Comparison of ENCODE assay signal across 8 cellular contexts in genomic region chr15:66774001-66774814, GRCh38.
DNase-seq lines count a peak whose midpoint lies in the region; ATAC-seq and TF ChIP-seq lines count a peak whose summit lies in the region.

No MANE protein-coding gene starts in this region.

- TF ChIP-seq CTCF in HFFc6 (IDR thresholded peaks at IDR 0.05) (peak; percentile 100), OCI-LY1 (IDR thresholded peaks at IDR 0.05; ENCODE audit: low read length) (peak; percentile 91), fibroblast of villous mesenchyme (IDR thresholded peaks at IDR 0.05; ENCODE audit: insufficient read depth, low read depth, low read length) (peak; percentile 97), nephron progenitor cell (IDR thresholded peaks at IDR 0.05) (peak; percentile 99), tibial artery (IDR thresholded peaks at IDR 0.05) (peak; percentile 98 to 99)

- no peaks in the 10 kb centered on the region for H4K20me1 ChIP-seq in OCI-LY1 (ENCODE audit: insufficient read depth, low read length)

- no peaks in the 10 kb centered on the region for H3K9me2 ChIP-seq in OCI-LY1 (ENCODE audit: low read depth, low read length)

- peak overlapping the region; percentile 59 for H3K27ac Mint-ChIP-seq in HFFc6
- peak overlapping the region; percentile 98 for H3K27ac Mint-ChIP-seq in nephron progenitor cell

- no peaks in the 10 kb centered on the region for H3K27me3 ChIP-seq in OCI-LY1 (ENCODE audit: insufficient read depth, low read length)
- H3K27me3 ChIP-seq in tibial artery = no peaks in the 10 kb centered on the region

- no peaks in the 10 kb centered on the region for H3F3A ChIP-seq in OCI-LY1 (ENCODE audit: insufficient read depth, low read length)

- H3K4me1 ChIP-seq in OCI-LY1 (ENCODE audit: insufficient read depth, low read length, severe bottlenecking) (peaks cover 29% of the 10 kb centered on the region), tibial artery (peaks cover 5 to 83% (median 29%) of the 10 kb centered on the region in 4 donors)

- no peak overlapping the region for H3K4me2 ChIP-seq in OCI-LY1 (ENCODE audit: low read length)

- no peak for ATAC-seq in HG02870 (IDR thresholded peaks at IDR 0.05; ENCODE audit: unreplicated experiment)

- no peaks in the 10 kb centered on the region for H3K79me2 ChIP-seq in OCI-LY1 (ENCODE audit: insufficient read depth, low read length)

- H3K4me3 Mint-ChIP-seq in HFFc6 = peak overlapping the region; percentile 20; the same call in 1 of the 2 replicates
- no peak overlapping the region for H3K4me3 Mint-ChIP-seq in nephron progenitor cell

- H3K27ac ChIP-seq in OCI-LY1 (ENCODE audit: low read depth, low read length, poor library complexity, severe bottlenecking) (no peak overlapping the region), tibial artery (peak overlapping the region; percentile 69 to 77)

- H3K9me3 ChIP-seq in OCI-LY1 (ENCODE audit: low read length) (no peaks in the 10 kb centered on the region), tibial artery (no peaks in the 10 kb centered on the region)

- H3K9me3 Mint-ChIP-seq in HFFc6 (no peaks in the 10 kb centered on the region), nephron progenitor cell (no peaks in the 10 kb centered on the region)

- DNase-seq in CD1c-positive myeloid dendritic cell (ENCODE audit: extremely low spot score) (peak; percentile 60), HFFc6 (peak; percentile 71), fibroblast of villous mesenchyme (ENCODE audit: low read depth) (peak; percentile 74), nephron progenitor cell (peak; percentile 92), tibial artery (peak; percentile 87 to 95)
- DNase-seq in activated T-cell treated with anti-CD3 and anti-CD28 coated beads, Interleukin-2, amount 50 U/mL, for 48 hours = peak; percentile 55 to 60

- H3K4me1 Mint-ChIP-seq in HFFc6 (ENCODE audit: low read depth) = peaks cover 56% of the 10 kb centered on the region
- peaks cover 91% of the 10 kb centered on the region for H3K4me1 Mint-ChIP-seq in nephron progenitor cell

- H3K4me3 ChIP-seq in OCI-LY1 (ENCODE audit: low read depth, low read length, poor library complexity, severe bottlenecking) (no peak overlapping the region), fibroblast of villous mesenchyme (ENCODE audit: low read depth, low read length) (no peak overlapping the region), tibial artery (no peak overlapping the region)

- intact Hi-C loops in tibial artery (cut with DNase I; ENCODE audit: low total_unique reads) = loop anchor here (5.0 kb wide), 3 partner anchors 67 to 157 kb away; no protein-coding TSS in a partner anchor

- H2AFZ ChIP-seq in OCI-LY1 (ENCODE audit: low read length) = no peak overlapping the region

- H3K27me3 Mint-ChIP-seq in HFFc6 (ENCODE audit: insufficient read depth) (no peaks in the 10 kb centered on the region; the same call in none of the 2 replicates), nephron progenitor cell (ENCODE audit: low read depth, poor library complexity) (no peaks in the 10 kb centered on the region)

- no peak overlapping the region for H3K9ac ChIP-seq in OCI-LY1 (ENCODE audit: low read length)

- H3K36me3 ChIP-seq in OCI-LY1 (ENCODE audit: insufficient read depth, low read length) (no peaks in the 10 kb centered on the region), tibial artery (no peaks in the 10 kb centered on the region)

- H3K36me3 Mint-ChIP-seq in HFFc6 (ENCODE audit: low read depth) (no peaks in the 10 kb centered on the region), nephron progenitor cell (ENCODE audit: low read depth) (no peaks in the 10 kb centered on the region)
